6 cellular contexts compared by ENCODE assay signal in genomic region chr9:127931092-127931881, GRCh38. TPM values are rescaled to one million over a fixed set of nuclear protein-coding genes. Genes with fewer than 3 reads are reported as not detected.
DNase-seq lines count a peak whose midpoint lies in the region; ATAC-seq lines count a peak whose summit lies in the region.

No MANE protein-coding gene starts in this region.

- no CpG with 5 or more reads among the region's 18 CpGs for WGBS in mesendoderm (ENCODE audit: extremely low coverage, insufficient coverage, low lambda C conversion rate)

- H4K5ac ChIP-seq in mesendoderm (ENCODE audit: low read length): no peak overlapping the region

- no peak overlapping the region for H2BK5ac ChIP-seq in mesendoderm (ENCODE audit: low read length)

- DNase-seq in HS-5 (ENCODE audit: low read depth) (peak; percentile 33), mesendoderm (peak; percentile 78), NCI-H1930 (lab: John Stamatoyannopoulos, UW) (no peak)
- no peak for DNase-seq in activated naive CD4-positive, alpha-beta T cell treated with anti-CD3 and anti-CD28 coated beads, Interleukin-2, amount 50 U/mL, for 72 hours (ENCODE audit: low spot score in 2 of 2)
- no peak for DNase-seq in activated CD8-positive, alpha-beta memory T cell treated with anti-CD3 and anti-CD28 coated beads, Interleukin-2, amount 50 U/mL, for 48 hours

- peak overlapping the region; percentile 60 for H3K4me2 ChIP-seq in mesendoderm (ENCODE audit: low read length)

- no peak overlapping the region for H4K8ac ChIP-seq in mesendoderm (ENCODE audit: low read depth, low read length)

- peaks cover 2% of the 10 kb centered on the region for H3K36me3 ChIP-seq in mesendoderm (ENCODE audit: control insufficient read depth, insufficient read depth, low read length)

- peaks cover 4% of the 10 kb centered on the region for H3K79me2 ChIP-seq in mesendoderm (ENCODE audit: control insufficient read depth, insufficient read depth, low read length)

- H2BK15ac ChIP-seq in mesendoderm (replicated peaks; ENCODE audit: low read depth): no peak overlapping the region

- no peak overlapping the region for H3K4me3 ChIP-seq in mesendoderm (ENCODE audit: low read length)

- H2AK5ac ChIP-seq in mesendoderm (ENCODE audit: low read length): no peak overlapping the region

- peak overlapping the region; percentile 67 for H3K56ac ChIP-seq in mesendoderm (ENCODE audit: low read length)

- peaks cover 9% of the 10 kb centered on the region for H3K4me1 ChIP-seq in mesendoderm (ENCODE audit: control insufficient read depth, low read depth, low read length)

- H2BK120ac ChIP-seq in mesendoderm (ENCODE audit: low read depth, low read length): no peak overlapping the region

- no peak overlapping the region for H3K18ac ChIP-seq in mesendoderm (ENCODE audit: low read length)

- peaks cover 9% of the 10 kb centered on the region for H3K79me1 ChIP-seq in mesendoderm (ENCODE audit: low read length)

- peaks cover 6% of the 10 kb centered on the region in 2 donors for H3K36me3 Mint-ChIP-seq in activated naive CD4-positive, alpha-beta T cell treated with anti-CD3 and anti-CD28 coated beads, Interleukin-2, amount 50 U/mL, for 72 hours

- peak overlapping the region; percentile 62 for H3K9ac ChIP-seq in mesendoderm (ENCODE audit: low read length)

- H3K27ac Mint-ChIP-seq in activated naive CD4-positive, alpha-beta T cell treated with anti-CD3 and anti-CD28 coated beads, Interleukin-2, amount 50 U/mL, for 72 hours: peak overlapping the region; percentile 28 to 74

- H3K27me3 ChIP-seq in mesendoderm (ENCODE audit: insufficient read depth, low read length, poor library complexity): no peaks in the 10 kb centered on the region

- no peak overlapping the region for H3K4ac ChIP-seq in mesendoderm (ENCODE audit: low read depth, low read length)

- no peak overlapping the region for H3K23ac ChIP-seq in mesendoderm (ENCODE audit: low read length)

- H3K27ac ChIP-seq in mesendoderm (ENCODE audit: low read depth, low read length): no peak overlapping the region

- H3K9me3 Mint-ChIP-seq in activated naive CD4-positive, alpha-beta T cell treated with anti-CD3 and anti-CD28 coated beads, Interleukin-2, amount 50 U/mL, for 72 hours: no peaks in the 10 kb centered on the region

- peak; percentile 10 for ATAC-seq in GM18873 (IDR thresholded peaks at IDR 0.05; ENCODE audit: low FRiP score, unreplicated experiment)
- peak; percentile 18 to 42 for ATAC-seq in activated naive CD4-positive, alpha-beta T cell treated with anti-CD3 and anti-CD28 coated beads, Interleukin-2, amount 50 U/mL, for 72 hours

RNA-seq across cellular contexts. Expression of gene PIP5KL1, which starts 0.7 kb away (rescaled TPM):
- total RNA-seq in activated naive CD4-positive, alpha-beta T cell treated with anti-CD3 and anti-CD28 coated beads, Interleukin-2, amount 50 U/mL, for 72 hours: 1 to 10 TPM; 4.0 to 6.8 TPM
- polyA plus RNA-seq in mesendoderm (2013, experiment 1 of 2): 4.1 TPM
- 3.5 TPM for polyA plus RNA-seq in mesendoderm (2013, experiment 2 of 2)

RNA-seq across cellular contexts. Expression of gene DPM2, which starts 6.4 kb away (rescaled TPM):
- total RNA-seq in activated naive CD4-positive, alpha-beta T cell treated with anti-CD3 and anti-CD28 coated beads, Interleukin-2, amount 50 U/mL, for 72 hours: 10 to 100 TPM; 26.0 to 49.8 TPM
- 31.9 TPM for polyA plus RNA-seq in mesendoderm (2013, experiment 1 of 2)
- 33.2 TPM for polyA plus RNA-seq in mesendoderm (2013, experiment 2 of 2)

RNA-seq across cellular contexts. Expression of gene ST6GALNAC4, which starts 14.4 kb away (rescaled TPM):
- total RNA-seq in activated naive CD4-positive, alpha-beta T cell treated with anti-CD3 and anti-CD28 coated beads, Interleukin-2, amount 50 U/mL, for 72 hours: 10 to 100 TPM; 24.5 to 43.2 TPM
- 12.3 TPM for polyA plus RNA-seq in mesendoderm (2013, experiment 1 of 2)
- polyA plus RNA-seq in mesendoderm (2013, experiment 2 of 2): 14.4 TPM

RNA-seq across cellular contexts. Expression of gene ST6GALNAC6, which starts 31.9 kb away (rescaled TPM):
- total RNA-seq in activated naive CD4-positive, alpha-beta T cell treated with anti-CD3 and anti-CD28 coated beads, Interleukin-2, amount 50 U/mL, for 72 hours: 10 to 100 TPM; 55.2 to 56.1 TPM
- 11.0 TPM for polyA plus RNA-seq in mesendoderm (2013, experiment 1 of 2)
- polyA plus RNA-seq in mesendoderm (2013, experiment 2 of 2): 11.5 TPM

RNA-seq across cellular contexts. Expression of gene EEIG1, which starts 49.5 kb away (rescaled TPM):
- total RNA-seq in activated naive CD4-positive, alpha-beta T cell treated with anti-CD3 and anti-CD28 coated beads, Interleukin-2, amount 50 U/mL, for 72 hours: 10 to 100 TPM; 63.1 to 96.5 TPM
- 17.5 TPM for polyA plus RNA-seq in mesendoderm (2013, experiment 1 of 2)
- polyA plus RNA-seq in mesendoderm (2013, experiment 2 of 2): 16.7 TPM

Comparison
In these comparisons a context has a peak if more than half of its experiments do, and no peak if none do; other contexts are left out.
1. DNase-seq: peak in HS-5 (single experiment) and mesendoderm (single experiment); none in activated naive CD4-positive, alpha-beta T cell treated with anti-CD3 and anti-CD28 coated beads, Interleukin-2, amount 50 U/mL, for 72 hours (0 of 2), NCI-H1930 (0 of 2) and activated CD8-positive, alpha-beta memory T cell treated with anti-CD3 and anti-CD28 coated beads, Interleukin-2, amount 50 U/mL, for 48 hours (single experiment).